In the genomic region with DNA sequence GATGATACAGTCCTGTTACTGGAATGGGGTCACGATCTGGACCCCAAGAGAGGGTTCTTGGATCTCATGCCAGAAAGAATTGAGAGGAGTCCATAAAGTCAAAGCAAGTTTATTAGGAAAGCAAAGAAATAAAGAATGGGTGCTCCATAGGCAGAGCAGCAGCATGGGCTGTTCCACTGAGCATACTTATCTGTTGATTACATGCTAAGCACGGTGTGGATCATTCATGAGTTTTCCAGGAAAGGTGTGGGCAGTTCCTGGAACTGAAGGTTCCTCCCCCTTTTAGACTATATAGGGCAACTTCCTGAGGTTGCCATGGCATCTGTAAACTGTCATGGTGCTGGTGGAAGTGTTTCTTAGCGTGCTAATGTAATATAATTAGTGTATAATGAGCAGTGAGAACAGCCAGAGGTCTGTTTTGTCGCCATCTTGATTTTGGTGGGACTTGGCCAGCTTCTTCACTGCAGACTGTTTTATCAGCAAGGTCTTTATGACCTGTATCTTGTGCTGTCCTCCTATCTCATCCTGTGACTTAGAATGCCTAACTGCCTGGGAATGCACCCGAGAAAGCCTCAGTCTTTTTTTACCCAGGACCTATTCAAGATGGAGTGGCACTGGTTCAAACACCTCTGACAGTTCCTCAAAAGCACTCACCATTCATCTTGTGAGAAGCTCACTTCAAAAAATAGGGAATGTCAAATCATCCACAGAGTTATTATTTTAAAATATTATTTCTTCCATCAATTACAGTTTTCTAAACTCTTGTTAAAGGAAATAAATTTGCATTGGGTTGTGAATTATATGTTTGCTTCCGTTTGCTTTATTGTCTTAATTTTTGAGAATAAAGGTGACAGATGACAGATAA, we compare ENCODE assay signal across 1 cellular context.
A peak's percentile ranks its signal among the peaks of the same experiment; 100 is the strongest.
TF ChIP-seq lines count a peak whose summit lies in the region.

No MANE protein-coding gene starts in this region.

TF ChIP-seq in K562, 482 proteins besides CTCF, POLR2A, EP300 and RAD21 (continued from another document and continues in another):
- TF ChIP-seq, protein P1, sequence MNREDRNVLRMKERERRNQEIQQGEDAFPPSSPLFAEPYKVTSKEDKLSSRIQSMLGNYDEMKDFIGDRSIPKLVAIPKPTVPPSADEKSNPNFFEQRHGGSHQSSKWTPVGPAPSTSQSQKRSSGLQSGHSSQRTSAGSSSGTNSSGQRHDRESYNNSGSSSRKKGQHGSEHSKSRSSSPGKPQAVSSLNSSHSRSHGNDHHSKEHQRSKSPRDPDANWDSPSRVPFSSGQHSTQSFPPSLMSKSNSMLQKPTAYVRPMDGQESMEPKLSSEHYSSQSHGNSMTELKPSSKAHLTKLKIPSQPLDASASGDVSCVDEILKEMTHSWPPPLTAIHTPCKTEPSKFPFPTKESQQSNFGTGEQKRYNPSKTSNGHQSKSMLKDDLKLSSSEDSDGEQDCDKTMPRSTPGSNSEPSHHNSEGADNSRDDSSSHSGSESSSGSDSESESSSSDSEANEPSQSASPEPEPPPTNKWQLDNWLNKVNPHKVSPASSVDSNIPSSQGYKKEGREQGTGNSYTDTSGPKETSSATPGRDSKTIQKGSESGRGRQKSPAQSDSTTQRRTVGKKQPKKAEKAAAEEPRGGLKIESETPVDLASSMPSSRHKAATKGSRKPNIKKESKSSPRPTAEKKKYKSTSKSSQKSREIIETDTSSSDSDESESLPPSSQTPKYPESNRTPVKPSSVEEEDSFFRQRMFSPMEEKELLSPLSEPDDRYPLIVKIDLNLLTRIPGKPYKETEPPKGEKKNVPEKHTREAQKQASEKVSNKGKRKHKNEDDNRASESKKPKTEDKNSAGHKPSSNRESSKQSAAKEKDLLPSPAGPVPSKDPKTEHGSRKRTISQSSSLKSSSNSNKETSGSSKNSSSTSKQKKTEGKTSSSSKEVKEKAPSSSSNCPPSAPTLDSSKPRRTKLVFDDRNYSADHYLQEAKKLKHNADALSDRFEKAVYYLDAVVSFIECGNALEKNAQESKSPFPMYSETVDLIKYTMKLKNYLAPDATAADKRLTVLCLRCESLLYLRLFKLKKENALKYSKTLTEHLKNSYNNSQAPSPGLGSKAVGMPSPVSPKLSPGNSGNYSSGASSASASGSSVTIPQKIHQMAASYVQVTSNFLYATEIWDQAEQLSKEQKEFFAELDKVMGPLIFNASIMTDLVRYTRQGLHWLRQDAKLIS (CRISPR knock-in tag; IDR thresholded peaks at IDR 0.05): no peak
- TF ChIP-seq CCNT2 (IDR thresholded peaks at IDR 0.05; ENCODE audit: borderline replicate concordance, extremely low read depth, insufficient read length, low read depth, low read length) (no peak), MBD2 (IDR thresholded peaks at IDR 0.05; ENCODE audit: borderline replicate concordance, low read depth) (peak; percentile 84), CBFB (CRISPR knock-in tag; IDR thresholded peaks at IDR 0.05) (no peak), TAF7 (tag; IDR thresholded peaks at IDR 0.05) (peak; percentile 95), ZNF134 (CRISPR knock-in tag; conservative IDR thresholded peaks at IDR 0.05) (peak; percentile 87), ETV1 (tag; conservative IDR thresholded peaks at IDR 0.05; ENCODE audit: low read depth) (peak; percentile 91), BRF1 (IDR thresholded peaks at IDR 0.05; ENCODE audit: borderline replicate concordance, extremely low read depth, insufficient read length) (no peak), ZNF347 (CRISPR knock-in tag; IDR thresholded peaks at IDR 0.05; ENCODE audit: low read depth) (peak; percentile 90), KDM4B (IDR thresholded peaks at IDR 0.05; ENCODE audit: borderline replicate concordance in 2 of 2, low read depth in 1 of 2) (no peak), PYGO2 (tag; IDR thresholded peaks at IDR 0.05) (peak; percentile 98), SMAD1 (IDR thresholded peaks at IDR 0.05; ENCODE audit: low read depth, low read length, partially characterized antibody) (no peak), SIRT6 (IDR thresholded peaks at IDR 0.05; ENCODE audit: low read depth, low read length) (no peak), EZH2 (IDR thresholded peaks at IDR 0.05; ENCODE audit: borderline replicate concordance, low read depth, low read length) (no peak), NCOA2 (IDR thresholded peaks at IDR 0.05; ENCODE audit: partially characterized antibody in 2 of 2) (no peak), HNRNPUL1 (IDR thresholded peaks at IDR 0.05; ENCODE audit: low read length) (no peak), SAFB (IDR thresholded peaks at IDR 0.05; ENCODE audit: borderline replicate concordance, low read depth, low read length) (no peak), ZNF551 (CRISPR knock-in tag; IDR thresholded peaks at IDR 0.05) (peak; percentile 91), SREBF2 (CRISPR knock-in tag; IDR thresholded peaks at IDR 0.05) (no peak), SREBF1 (IDR thresholded peaks at IDR 0.05; ENCODE audit: borderline replicate concordance, low read depth, low read length) (no peak), NFE2 (IDR thresholded peaks at IDR 0.05; ENCODE audit: low read depth) (no peak; the same call in 1 of the 2 replicates), SRSF7 (optimal IDR thresholded peaks at IDR 0.05; ENCODE audit: low read depth, low read length) (no peak), ZNF57 (CRISPR knock-in tag; IDR thresholded peaks at IDR 0.05) (peak; percentile 90; the same call in 1 of the 2 replicates), ZNF778 (CRISPR knock-in tag; IDR thresholded peaks at IDR 0.05) (0 out of 2 replicates have a peak, but pooled peaks have one; percentile 81), PHB2 (IDR thresholded peaks at IDR 0.05; ENCODE audit: low read depth) (no peak), TGIF2 (CRISPR knock-in tag; IDR thresholded peaks at IDR 0.05) (no peak), MCM5 (IDR thresholded peaks at IDR 0.05; ENCODE audit: low read depth) (no peak), MEF2D (tag; conservative IDR thresholded peaks at IDR 0.05; ENCODE audit: low read depth) (peak; percentile 98), GABPB2 (CRISPR knock-in tag; conservative IDR thresholded peaks at IDR 0.05) (peak; percentile 87; the same call in 1 of the 2 replicates)
- TF ChIP-seq, protein P2, sequence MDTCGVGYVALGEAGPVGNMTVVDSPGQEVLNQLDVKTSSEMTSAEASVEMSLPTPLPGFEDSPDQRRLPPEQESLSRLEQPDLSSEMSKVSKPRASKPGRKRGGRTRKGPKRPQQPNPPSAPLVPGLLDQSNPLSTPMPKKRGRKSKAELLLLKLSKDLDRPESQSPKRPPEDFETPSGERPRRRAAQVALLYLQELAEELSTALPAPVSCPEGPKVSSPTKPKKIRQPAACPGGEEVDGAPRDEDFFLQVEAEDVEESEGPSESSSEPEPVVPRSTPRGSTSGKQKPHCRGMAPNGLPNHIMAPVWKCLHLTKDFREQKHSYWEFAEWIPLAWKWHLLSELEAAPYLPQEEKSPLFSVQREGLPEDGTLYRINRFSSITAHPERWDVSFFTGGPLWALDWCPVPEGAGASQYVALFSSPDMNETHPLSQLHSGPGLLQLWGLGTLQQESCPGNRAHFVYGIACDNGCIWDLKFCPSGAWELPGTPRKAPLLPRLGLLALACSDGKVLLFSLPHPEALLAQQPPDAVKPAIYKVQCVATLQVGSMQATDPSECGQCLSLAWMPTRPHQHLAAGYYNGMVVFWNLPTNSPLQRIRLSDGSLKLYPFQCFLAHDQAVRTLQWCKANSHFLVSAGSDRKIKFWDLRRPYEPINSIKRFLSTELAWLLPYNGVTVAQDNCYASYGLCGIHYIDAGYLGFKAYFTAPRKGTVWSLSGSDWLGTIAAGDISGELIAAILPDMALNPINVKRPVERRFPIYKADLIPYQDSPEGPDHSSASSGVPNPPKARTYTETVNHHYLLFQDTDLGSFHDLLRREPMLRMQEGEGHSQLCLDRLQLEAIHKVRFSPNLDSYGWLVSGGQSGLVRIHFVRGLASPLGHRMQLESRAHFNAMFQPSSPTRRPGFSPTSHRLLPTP (IDR thresholded peaks at IDR 0.05; ENCODE audit: borderline replicate concordance, extremely low read depth, insufficient read length): no peak
- TF ChIP-seq, protein P3, sequence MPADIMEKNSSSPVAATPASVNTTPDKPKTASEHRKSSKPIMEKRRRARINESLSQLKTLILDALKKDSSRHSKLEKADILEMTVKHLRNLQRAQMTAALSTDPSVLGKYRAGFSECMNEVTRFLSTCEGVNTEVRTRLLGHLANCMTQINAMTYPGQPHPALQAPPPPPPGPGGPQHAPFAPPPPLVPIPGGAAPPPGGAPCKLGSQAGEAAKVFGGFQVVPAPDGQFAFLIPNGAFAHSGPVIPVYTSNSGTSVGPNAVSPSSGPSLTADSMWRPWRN (IDR thresholded peaks at IDR 0.05; ENCODE audit: low read depth): no peak
- TF ChIP-seq, protein P4, sequence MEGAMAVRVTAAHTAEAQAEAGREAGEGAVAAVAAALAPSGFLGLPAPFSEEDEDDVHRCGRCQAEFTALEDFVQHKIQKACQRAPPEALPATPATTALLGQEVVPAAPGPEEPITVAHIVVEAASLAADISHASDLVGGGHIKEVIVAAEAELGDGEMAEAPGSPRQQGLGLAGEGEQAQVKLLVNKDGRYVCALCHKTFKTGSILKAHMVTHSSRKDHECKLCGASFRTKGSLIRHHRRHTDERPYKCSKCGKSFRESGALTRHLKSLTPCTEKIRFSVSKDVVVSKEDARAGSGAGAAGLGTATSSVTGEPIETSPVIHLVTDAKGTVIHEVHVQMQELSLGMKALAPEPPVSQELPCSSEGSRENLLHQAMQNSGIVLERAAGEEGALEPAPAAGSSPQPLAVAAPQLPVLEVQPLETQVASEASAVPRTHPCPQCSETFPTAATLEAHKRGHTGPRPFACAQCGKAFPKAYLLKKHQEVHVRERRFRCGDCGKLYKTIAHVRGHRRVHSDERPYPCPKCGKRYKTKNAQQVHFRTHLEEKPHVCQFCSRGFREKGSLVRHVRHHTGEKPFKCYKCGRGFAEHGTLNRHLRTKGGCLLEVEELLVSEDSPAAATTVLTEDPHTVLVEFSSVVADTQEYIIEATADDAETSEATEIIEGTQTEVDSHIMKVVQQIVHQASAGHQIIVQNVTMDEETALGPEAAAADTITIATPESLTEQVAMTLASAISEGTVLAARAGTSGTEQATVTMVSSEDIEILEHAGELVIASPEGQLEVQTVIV (CRISPR knock-in tag; IDR thresholded peaks at IDR 0.05; ENCODE audit: borderline replicate concordance): peak; percentile 89
- TF ChIP-seq, protein P5, sequence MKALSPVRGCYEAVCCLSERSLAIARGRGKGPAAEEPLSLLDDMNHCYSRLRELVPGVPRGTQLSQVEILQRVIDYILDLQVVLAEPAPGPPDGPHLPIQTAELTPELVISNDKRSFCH (CRISPR knock-in tag; IDR thresholded peaks at IDR 0.05): peak; percentile 97
- TF ChIP-seq, protein P5 (tag; IDR thresholded peaks at IDR 0.05): peak; percentile 99
- TF ChIP-seq, protein P6, sequence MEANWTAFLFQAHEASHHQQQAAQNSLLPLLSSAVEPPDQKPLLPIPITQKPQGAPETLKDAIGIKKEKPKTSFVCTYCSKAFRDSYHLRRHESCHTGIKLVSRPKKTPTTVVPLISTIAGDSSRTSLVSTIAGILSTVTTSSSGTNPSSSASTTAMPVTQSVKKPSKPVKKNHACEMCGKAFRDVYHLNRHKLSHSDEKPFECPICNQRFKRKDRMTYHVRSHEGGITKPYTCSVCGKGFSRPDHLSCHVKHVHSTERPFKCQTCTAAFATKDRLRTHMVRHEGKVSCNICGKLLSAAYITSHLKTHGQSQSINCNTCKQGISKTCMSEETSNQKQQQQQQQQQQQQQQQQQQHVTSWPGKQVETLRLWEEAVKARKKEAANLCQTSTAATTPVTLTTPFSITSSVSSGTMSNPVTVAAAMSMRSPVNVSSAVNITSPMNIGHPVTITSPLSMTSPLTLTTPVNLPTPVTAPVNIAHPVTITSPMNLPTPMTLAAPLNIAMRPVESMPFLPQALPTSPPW (CRISPR knock-in tag; IDR thresholded peaks at IDR 0.05): peak; percentile 72
- TF ChIP-seq, protein P7, sequence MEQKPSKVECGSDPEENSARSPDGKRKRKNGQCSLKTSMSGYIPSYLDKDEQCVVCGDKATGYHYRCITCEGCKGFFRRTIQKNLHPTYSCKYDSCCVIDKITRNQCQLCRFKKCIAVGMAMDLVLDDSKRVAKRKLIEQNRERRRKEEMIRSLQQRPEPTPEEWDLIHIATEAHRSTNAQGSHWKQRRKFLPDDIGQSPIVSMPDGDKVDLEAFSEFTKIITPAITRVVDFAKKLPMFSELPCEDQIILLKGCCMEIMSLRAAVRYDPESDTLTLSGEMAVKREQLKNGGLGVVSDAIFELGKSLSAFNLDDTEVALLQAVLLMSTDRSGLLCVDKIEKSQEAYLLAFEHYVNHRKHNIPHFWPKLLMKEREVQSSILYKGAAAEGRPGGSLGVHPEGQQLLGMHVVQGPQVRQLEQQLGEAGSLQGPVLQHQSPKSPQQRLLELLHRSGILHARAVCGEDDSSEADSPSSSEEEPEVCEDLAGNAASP (IDR thresholded peaks at IDR 0.05): no peak
- TF ChIP-seq, protein P8, sequence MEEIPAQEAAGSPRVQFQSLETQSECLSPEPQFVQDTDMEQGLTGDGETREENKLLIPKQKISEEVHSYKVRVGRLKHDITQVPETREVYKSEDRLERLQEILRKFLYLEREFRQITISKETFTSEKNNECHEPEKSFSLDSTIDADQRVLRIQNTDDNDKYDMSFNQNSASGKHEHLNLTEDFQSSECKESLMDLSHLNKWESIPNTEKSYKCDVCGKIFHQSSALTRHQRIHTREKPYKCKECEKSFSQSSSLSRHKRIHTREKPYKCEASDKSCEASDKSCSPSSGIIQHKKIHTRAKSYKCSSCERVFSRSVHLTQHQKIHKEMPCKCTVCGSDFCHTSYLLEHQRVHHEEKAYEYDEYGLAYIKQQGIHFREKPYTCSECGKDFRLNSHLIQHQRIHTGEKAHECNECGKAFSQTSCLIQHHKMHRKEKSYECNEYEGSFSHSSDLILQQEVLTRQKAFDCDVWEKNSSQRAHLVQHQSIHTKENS (CRISPR knock-in tag; IDR thresholded peaks at IDR 0.05): peak; percentile 94
- TF ChIP-seq, protein P9, sequence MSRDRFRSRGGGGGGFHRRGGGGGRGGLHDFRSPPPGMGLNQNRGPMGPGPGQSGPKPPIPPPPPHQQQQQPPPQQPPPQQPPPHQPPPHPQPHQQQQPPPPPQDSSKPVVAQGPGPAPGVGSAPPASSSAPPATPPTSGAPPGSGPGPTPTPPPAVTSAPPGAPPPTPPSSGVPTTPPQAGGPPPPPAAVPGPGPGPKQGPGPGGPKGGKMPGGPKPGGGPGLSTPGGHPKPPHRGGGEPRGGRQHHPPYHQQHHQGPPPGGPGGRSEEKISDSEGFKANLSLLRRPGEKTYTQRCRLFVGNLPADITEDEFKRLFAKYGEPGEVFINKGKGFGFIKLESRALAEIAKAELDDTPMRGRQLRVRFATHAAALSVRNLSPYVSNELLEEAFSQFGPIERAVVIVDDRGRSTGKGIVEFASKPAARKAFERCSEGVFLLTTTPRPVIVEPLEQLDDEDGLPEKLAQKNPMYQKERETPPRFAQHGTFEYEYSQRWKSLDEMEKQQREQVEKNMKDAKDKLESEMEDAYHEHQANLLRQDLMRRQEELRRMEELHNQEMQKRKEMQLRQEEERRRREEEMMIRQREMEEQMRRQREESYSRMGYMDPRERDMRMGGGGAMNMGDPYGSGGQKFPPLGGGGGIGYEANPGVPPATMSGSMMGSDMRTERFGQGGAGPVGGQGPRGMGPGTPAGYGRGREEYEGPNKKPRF (IDR thresholded peaks at IDR 0.05; ENCODE audit: low read depth, low read length): no peak
